In genomic region chr4:129344058-129344457, GRCh38 we compare ENCODE assay signal across 1 cellular context.
TF ChIP-seq lines count a peak whose summit lies in the region.

No MANE protein-coding gene starts in this region.

TF ChIP-seq in endothelial cell of umbilical vein, 7 proteins besides CTCF, POLR2A, EP300 and RAD21 (continued from another document):
- TF ChIP-seq, protein P1, sequence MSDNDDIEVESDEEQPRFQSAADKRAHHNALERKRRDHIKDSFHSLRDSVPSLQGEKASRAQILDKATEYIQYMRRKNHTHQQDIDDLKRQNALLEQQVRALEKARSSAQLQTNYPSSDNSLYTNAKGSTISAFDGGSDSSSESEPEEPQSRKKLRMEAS (IDR thresholded peaks at IDR 0.05; ENCODE audit: insufficient read depth, insufficient read length), result no peak
- TF ChIP-seq JUN (IDR thresholded peaks at IDR 0.05; ENCODE audit: borderline replicate concordance, insufficient read depth, insufficient read length, low read depth), result no peak
